Comparison of ENCODE assay signal across 32 cellular contexts in the genomic region with DNA sequence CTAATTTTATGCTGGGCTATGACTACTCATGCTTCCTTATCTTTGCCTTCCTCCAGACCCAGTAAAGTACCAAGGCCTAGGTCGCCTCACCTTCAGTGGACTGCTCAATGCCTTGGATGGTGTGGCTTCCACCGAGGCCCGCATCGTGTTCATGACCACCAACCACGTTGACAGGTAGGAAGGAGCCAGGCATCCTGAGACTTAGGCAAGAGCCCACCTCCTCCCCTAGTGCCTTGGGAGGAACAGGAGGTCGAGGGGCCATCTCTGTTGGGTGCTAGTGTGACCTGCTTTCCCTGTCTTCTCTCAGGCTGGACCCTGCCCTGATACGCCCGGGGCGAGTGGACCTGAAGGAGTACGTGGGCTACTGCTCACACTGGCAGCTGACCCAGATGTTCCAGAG.
"Had no signal": no experiment of that assay in that cellular context is flagged by ENCODE, and none has a peak within 500 bp of the region (broad histone marks: within the 10 kb centered on the region; RNA-seq: fewer than 3 reads in every experiment).

No MANE protein-coding gene starts in this region.

- H3K27me3 ChIP-seq: adrenal gland, body of pancreas, breast epithelium, Peyer's patch had no signal

- H3K4me3 ChIP-seq: adrenal gland, body of pancreas, breast epithelium, Peyer's patch had no signal

- H3K27me3 Mint-ChIP-seq: activated B cell treated with CpG ODN at 0.5 μM for 24 hours; activated CD4-positive, alpha-beta memory T cell treated with anti-CD3 and anti-CD28 coated beads, Interleukin-2, amount 10 ng/mL, durations not matched to agents 7 days and 5 days; activated naive CD8-positive, alpha-beta T cell treated with anti-CD3 and anti-CD28 coated beads, Interleukin-2, amount 10 ng/mL, durations not matched to agents 7 days and 5 days; T-cell had no signal

- H3K27ac ChIP-seq: adrenal gland, body of pancreas, breast epithelium, Peyer's patch, VCaP had no signal

- H3K9me3 ChIP-seq: adrenal gland, body of pancreas, breast epithelium, Peyer's patch had no signal

- DNase-seq: activated B cell treated with CpG ODN at 0.5 μM for 24 hours; activated CD4-positive, alpha-beta memory T cell treated with anti-CD3 and anti-CD28 coated beads, Interleukin-2, amount 10 ng/mL, durations not matched to agents 7 days and 5 days; activated CD4-positive, alpha-beta T cell treated with anti-CD3 and anti-CD28 coated beads for 4 hours; activated CD4-positive, CD25-positive, alpha-beta regulatory T cell treated with anti-CD3 and anti-CD28 coated beads, Interleukin-2, amount 50 U/mL, for 72 hours; activated effector memory CD4-positive, alpha-beta T cell treated with anti-CD3 and anti-CD28 coated beads, Interleukin-2, amount 50 U/mL, for 16 hours; activated naive CD4-positive, alpha-beta T cell; activated naive CD4-positive, alpha-beta T cell treated with anti-CD3 and anti-CD28 coated beads, Interleukin-2, amount 50 U/mL, for 16 hours; activated naive CD8-positive, alpha-beta T cell treated with anti-CD3 and anti-CD28 coated beads, Interleukin-2, amount 10 ng/mL, durations not matched to agents 7 days and 5 days; activated T-cell treated with anti-CD3 and anti-CD28 coated beads, Interleukin-2, amount 50 U/mL, for 48 hours; adrenal gland; body of pancreas; NCI-H1092 treated with DMSO at 0.1 percent for 48 hours; NCI-H1417; NCI-H146; NCI-H187; NCI-H2029 treated with DMSO at 0.1 percent for 48 hours; NCI-H2107; NCI-H2171; NCI-H524 treated with DMSO at 0.1 percent for 48 hours; NCI-H748 treated with DMSO at 0.1 percent for 48 hours; NK-92 treated with Interleukin-12 subunit alpha and Interleukin-12 subunit beta, amount 100 ng/mL, for 24 hours; PC-3; Peyer's patch; RPMI8226; SIG-M5; T-cell; T-helper 2 cell; T-helper 9 cell had no signal

- H3K27ac Mint-ChIP-seq: activated B cell treated with CpG ODN at 0.5 μM for 24 hours; activated CD4-positive, alpha-beta memory T cell treated with anti-CD3 and anti-CD28 coated beads, Interleukin-2, amount 10 ng/mL, durations not matched to agents 7 days and 5 days; activated naive CD8-positive, alpha-beta T cell treated with anti-CD3 and anti-CD28 coated beads, Interleukin-2, amount 10 ng/mL, durations not matched to agents 7 days and 5 days; T-cell had no signal

- H3K9me3 Mint-ChIP-seq: activated B cell treated with CpG ODN at 0.5 μM for 24 hours; activated CD4-positive, alpha-beta memory T cell treated with anti-CD3 and anti-CD28 coated beads, Interleukin-2, amount 10 ng/mL, durations not matched to agents 7 days and 5 days; activated naive CD8-positive, alpha-beta T cell treated with anti-CD3 and anti-CD28 coated beads, Interleukin-2, amount 10 ng/mL, durations not matched to agents 7 days and 5 days; T-cell had no signal

- H3K4me3 Mint-ChIP-seq: activated B cell treated with CpG ODN at 0.5 μM for 24 hours; activated CD4-positive, alpha-beta memory T cell treated with anti-CD3 and anti-CD28 coated beads, Interleukin-2, amount 10 ng/mL, durations not matched to agents 7 days and 5 days; activated naive CD8-positive, alpha-beta T cell treated with anti-CD3 and anti-CD28 coated beads, Interleukin-2, amount 10 ng/mL, durations not matched to agents 7 days and 5 days; T-cell had no signal

- ATAC-seq: body of pancreas, PC-3, Right ventricle myocardium inferior, SK-N-SH treated with all-trans-retinoic acid at 6 μM for 48 hours, T-cell had no signal
